22 cellular contexts compared by ENCODE assay signal in genomic region chr16:27686926-27687325, GRCh38.
"Had no signal": no experiment of that assay in that cellular context is flagged by ENCODE, and none has a peak within 500 bp of the region (broad histone marks: within the 10 kb centered on the region; RNA-seq: fewer than 3 reads in every experiment).

No MANE protein-coding gene starts in this region.

- H3K4me3 ChIP-seq: heart right ventricle, lower lobe of right lung, pancreas, prostate gland, right lobe of liver, smooth muscle cell, stomach, testis, thyroid gland, transverse colon, upper lobe of left lung, vagina had no signal

- H3K36me3 ChIP-seq: prostate gland had no signal

- H3K27ac ChIP-seq: lower lobe of right lung, pancreas, prostate gland, right lobe of liver, stomach, testis, transverse colon, upper lobe of left lung, vagina had no signal

- H3K27me3 ChIP-seq: heart right ventricle, pancreas, right lobe of liver, stomach, testis, thyroid gland, transverse colon, upper lobe of left lung, vagina had no signal

- DNase-seq: heart right ventricle; hippocampal formation; lower lobe of right lung; mammary epithelial cell; mesenchymal stem cell; naive thymus-derived CD8-positive, alpha-beta T cell; nucleus accumbens; pancreas; retina; right lobe of liver; stimulated activated CD4-positive, alpha-beta T cell treated with anti-CD3 and anti-CD28 coated beads, Interleukin-1b, Interleukin-23, amount 100 ng/mL, for 48 hours; stimulated activated CD4-positive, alpha-beta T cell treated with anti-CD3 and anti-CD28 coated beads, Interleukin-2, amount 100 ng/mL, for 48 hours; stimulated activated naive B cell treated with anti-CD40 and anti-IgM and Interleukin-4, amounts not matched to agents 10 μg/mL and 1 μg/mL and 100 μg/mL, for 72 hours; stimulated activated naive CD8-positive, alpha-beta T cell treated with anti-CD3 and anti-CD28 coated beads, Interleukin-15, Interleukin-2, amounts not matched to agents 100 U/mL and 50 U/mL, for 24 hours; stomach; testis; thyroid gland; transverse colon; upper lobe of left lung had no signal

- H3K9me3 ChIP-seq: heart right ventricle, lower lobe of right lung, pancreas, prostate gland, right lobe of liver, stomach, testis, thyroid gland, transverse colon, upper lobe of left lung, vagina had no signal

- H3K4me1 ChIP-seq: lower lobe of right lung, pancreas, prostate gland, right lobe of liver, stomach, testis, upper lobe of left lung, vagina had no signal

- ATAC-seq: lower lobe of right lung; naive thymus-derived CD8-positive, alpha-beta T cell; pancreas; right lobe of liver; stimulated activated naive B cell treated with anti-CD40 and anti-IgM and Interleukin-4, amounts not matched to agents 10 μg/mL and 1 μg/mL and 100 μg/mL, for 72 hours; stimulated activated naive CD8-positive, alpha-beta T cell treated with anti-CD3 and anti-CD28 coated beads, Interleukin-15, Interleukin-2, amounts not matched to agents 100 U/mL and 50 U/mL, for 24 hours had no signal
